Comparison of ENCODE assay signal across 15 cellular contexts in the genomic region with DNA sequence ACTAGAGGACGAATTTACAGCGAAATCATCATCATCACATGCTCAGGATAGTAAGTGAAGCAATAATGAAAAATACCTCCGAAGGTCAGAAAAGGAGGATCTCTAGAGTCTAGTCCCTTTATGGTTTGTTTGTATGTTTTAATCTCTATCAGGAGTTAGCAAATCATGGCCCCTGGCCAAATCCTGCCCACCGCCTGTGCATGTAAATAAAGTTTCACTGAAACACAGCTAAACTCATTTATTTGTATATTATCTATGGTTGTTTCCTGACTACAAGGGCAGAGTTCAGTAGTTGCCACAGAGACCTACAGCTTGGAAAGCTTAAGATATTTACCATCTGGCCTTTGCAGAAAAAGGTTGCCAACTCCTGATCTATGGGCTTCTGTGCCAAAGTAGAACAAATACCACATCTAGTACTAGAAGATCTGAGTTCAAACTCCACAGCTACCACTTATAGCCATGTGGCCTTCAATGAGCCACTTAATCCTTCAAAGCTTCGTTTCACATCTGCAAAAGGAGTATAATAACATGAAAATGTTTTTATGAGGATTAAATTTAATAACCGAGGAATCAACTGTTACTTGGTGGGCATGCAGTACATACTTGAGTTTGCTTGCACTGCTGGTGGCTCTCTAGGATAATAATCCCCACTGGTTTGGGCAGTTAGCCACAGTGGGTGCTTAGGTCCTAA.
DNase-seq lines count a peak whose midpoint lies in the region; TF ChIP-seq lines count a peak whose summit lies in the region.
"Had no signal": no experiment of that assay in that cellular context is flagged by ENCODE, and none has a peak within 500 bp of the region (broad histone marks: within the 10 kb centered on the region; RNA-seq: fewer than 3 reads in every experiment).

No MANE protein-coding gene starts in this region.

- H3K4me3 ChIP-seq in AG10803 (ENCODE audit: low read length) (no peak overlapping the region), iPS-20b (ENCODE audit: low read length) (no peak overlapping the region)

- H3K27ac ChIP-seq in iPS-20b (ENCODE audit: low read length), result no peak overlapping the region

- no peaks in the 10 kb centered on the region for H3K9me3 ChIP-seq in iPS-20b (ENCODE audit: insufficient read depth, low read depth, low read length)

- H3K27me3 ChIP-seq in iPS-20b (ENCODE audit: insufficient read depth, low read length), result no peaks in the 10 kb centered on the region

- peak overlapping the region; percentile 39; the same call in 1 of the 2 replicates for H3K9ac ChIP-seq in iPS-20b (ENCODE audit: low read depth, low read length)

- no peak for TF ChIP-seq CTCF in AG10803 (conservative IDR thresholded peaks at IDR 0.05; ENCODE audit: low read length)

- peak; percentile 26 for DNase-seq in AG10803 (ENCODE audit: low read depth)
- DNase-seq in HuH-7.5 (ENCODE audit: low spot score), result peak; percentile 43
- DNase-seq in amniotic epithelial cell (ENCODE audit: low read depth), result peak; percentile 98
- DNase-seq in retina, result no peak
- DNase-seq in NOMO-1 treated with dmso at 0.1 percent for 144 hours (lab: John Stamatoyannopoulos, UW; ENCODE audit: unreplicated experiment), result no peak
- DNase-seq in stimulated activated CD4-positive, alpha-beta T cell treated with anti-CD3 and anti-CD28 coated beads, Interleukin-1b, Interleukin-23, amount 100 ng/mL, for 48 hours, result no peak
- DNase-seq in midbrain (lab: John Stamatoyannopoulos, UW), result no peak
- DNase-seq: activated CD8-positive, alpha-beta T cell treated with anti-CD3 and anti-CD28 coated beads for 36 hours; activated naive CD4-positive, alpha-beta T cell treated with anti-CD3 and anti-CD28 coated beads, Interleukin-2, amount 10 ng/mL, durations not matched to agents 7 days and 5 days; central memory CD4-positive, alpha-beta T cell; Kasumi-1; kidney glomerular epithelial cell; stimulated activated CD8-positive, alpha-beta memory T cell treated with anti-CD3 and anti-CD28 coated beads, Interleukin-4, amount 100 ng/mL, for 48 hours; T-helper 9 cell had no signal

- H3K36me3 ChIP-seq in iPS-20b (ENCODE audit: insufficient read depth, low read depth, low read length), result no peaks in the 10 kb centered on the region

- peaks cover 25% of the 10 kb centered on the region for H3K4me1 ChIP-seq in iPS-20b (ENCODE audit: insufficient read depth, low read length)

Comparison
In these comparisons a context has a peak if more than half of its experiments do, and no peak if none do; other contexts are left out.
1. DNase-seq: peak in AG10803 (single experiment), HuH-7.5 (single experiment) and amniotic epithelial cell (single experiment); none in retina (single experiment), NOMO-1 treated with dmso at 0.1 percent for 144 hours (single experiment), stimulated activated CD4-positive, alpha-beta T cell treated with anti-CD3 and anti-CD28 coated beads, Interleukin-1b, Interleukin-23, amount 100 ng/mL, for 48 hours (single experiment) and midbrain (single experiment).